Comparison of ENCODE assay signal across 11 cellular contexts in the genomic region with DNA sequence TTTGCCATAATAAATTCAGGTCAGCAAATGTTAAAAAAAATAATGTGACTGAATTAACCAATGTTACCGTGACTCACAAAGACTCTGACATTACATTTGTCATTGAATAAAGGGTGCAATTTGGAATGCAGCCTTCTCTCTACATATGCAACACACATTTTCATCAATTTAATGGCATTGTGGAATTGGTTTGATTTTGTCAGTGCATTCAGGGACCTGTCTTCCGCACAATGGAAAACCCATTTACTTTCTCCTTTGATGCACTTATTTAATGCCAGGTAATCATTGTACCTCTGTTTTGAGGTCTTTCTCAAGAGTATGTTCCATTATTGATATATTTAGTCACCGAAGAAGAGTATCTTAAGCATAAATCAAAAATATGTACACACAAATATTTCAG.
"Had no signal": no experiment of that assay in that cellular context is flagged by ENCODE, and none has a peak within 500 bp of the region (broad histone marks: within the 10 kb centered on the region; RNA-seq: fewer than 3 reads in every experiment).

No MANE protein-coding gene starts in this region.

- DNase-seq: GM23248, GOT3, H7, H9, HCEC 1CT, HFFc6 had no signal

- H3K27ac Mint-ChIP-seq: GM23338, H9, HFFc6 had no signal

- H3K9me3 ChIP-seq: HAP-1 had no signal

- H3K4me3 ChIP-seq: GM23248, GM23338, HAP-1 had no signal

- H3K4me3 Mint-ChIP-seq: GM23338, H9, HFFc6 had no signal

- ATAC-seq: GM23338, HCT116 had no signal

- H3K4me1 ChIP-seq: HAP-1 had no signal

- H3K4me2 ChIP-seq: GM23338 had no signal

- FAIRE-seq: H1, H54 had no signal

- H3K4me1 Mint-ChIP-seq: GM23338, H9 had no signal

- H3K9me3 Mint-ChIP-seq: H9 had no signal

- H3K27ac ChIP-seq: GM23248 had no signal

- H3K36me3 ChIP-seq: HAP-1 had no signal

- H3K9ac ChIP-seq: GM23248 had no signal

- H2AFZ ChIP-seq: GM23248, GM23338 had no signal
